Comparison of ENCODE assay signal across 1 cellular context in the genomic region with DNA sequence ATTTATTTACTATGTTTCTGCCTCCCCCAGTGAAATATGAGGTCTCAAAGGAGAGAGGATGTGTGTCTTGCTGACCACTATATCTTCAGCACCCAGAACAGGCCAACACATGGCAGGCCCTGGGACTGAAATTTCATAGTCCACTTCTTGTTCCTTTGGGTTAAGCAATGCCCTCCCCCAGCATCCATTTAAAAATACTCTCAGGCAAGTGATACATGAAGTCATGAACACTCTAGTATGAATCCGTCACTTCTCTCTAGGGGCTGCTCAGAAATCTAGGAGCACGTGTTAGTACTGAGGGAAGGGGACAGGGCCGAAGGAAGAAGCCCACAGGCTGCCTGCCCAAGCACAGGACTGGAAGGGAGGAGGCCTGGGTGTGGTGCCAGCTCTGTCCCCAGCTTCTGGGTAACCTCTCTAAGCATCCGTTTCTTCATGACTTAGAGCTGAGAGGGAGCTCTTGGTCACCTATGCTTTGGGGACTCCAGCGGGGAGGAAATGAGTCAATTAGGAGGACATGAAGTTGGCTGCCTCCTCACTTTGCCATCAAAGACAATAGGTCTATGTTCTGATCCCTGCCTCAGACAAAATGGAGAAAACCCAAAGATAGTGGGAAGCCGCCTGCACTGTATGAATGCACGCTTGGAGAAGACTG.
TF ChIP-seq lines count a peak whose summit lies in the region.

No MANE protein-coding gene starts in this region.

TF ChIP-seq in IMR-90, 13 proteins besides CTCF, POLR2A, EP300 and RAD21 (continued from another document):
- no peak for TF ChIP-seq ELK1 (IDR thresholded peaks at IDR 0.05; ENCODE audit: borderline replicate concordance, low read depth, low read length)
- TF ChIP-seq BHLHE40 (IDR thresholded peaks at IDR 0.05; ENCODE audit: low read depth, low read length) = no peak
- TF ChIP-seq MXI1 (IDR thresholded peaks at IDR 0.05; ENCODE audit: borderline replicate concordance, low read depth, low read length) = no peak
TF ChIP-seq in IMR-90: peak in this region for 0.
